Comparison of ENCODE assay signal across 21 cellular contexts in genomic region chr19:56949651-56950050, GRCh38.
"Had no signal": no experiment of that assay in that cellular context is flagged by ENCODE, and none has a peak within 500 bp of the region (broad histone marks: within the 10 kb centered on the region; RNA-seq: fewer than 3 reads in every experiment).

No MANE protein-coding gene starts in this region.

- H3K9me3 ChIP-seq: MG63, SJCRH30 had no signal

- H3K36me3 ChIP-seq: MG63, SJCRH30 had no signal

- H3K27ac ChIP-seq: SJCRH30 had no signal

- DNase-seq: IMR-90, Karpas-422, KG1, MG63, NCI-H1105, NCI-H1417, NCI-H1436 treated with DMSO at 0.1 percent for 48 hours, NCI-H1694, NCI-H187 treated with DMSO at 0.1 percent for 48 hours, NCI-H2029 treated with DMSO at 0.1 percent for 48 hours, NCI-H2171 treated with DMSO at 0.1 percent for 48 hours, NCI-H226, NCI-H446, NCI-H510A, NCI-H524 treated with DMSO at 0.1 percent for 48 hours, NCI-H69, NCI-H774, RPMI8226, SHP77 treated with DMSO at 0.1 percent for 48 hours, SJCRH30 had no signal

- ATAC-seq: SK-N-SH treated with all-trans-retinoic acid at 6 μM for 48 hours had no signal

- H3K27me3 ChIP-seq: MG63, SJCRH30 had no signal

- H3K4me3 ChIP-seq: MG63, SJCRH30 had no signal
